In the genomic region with DNA sequence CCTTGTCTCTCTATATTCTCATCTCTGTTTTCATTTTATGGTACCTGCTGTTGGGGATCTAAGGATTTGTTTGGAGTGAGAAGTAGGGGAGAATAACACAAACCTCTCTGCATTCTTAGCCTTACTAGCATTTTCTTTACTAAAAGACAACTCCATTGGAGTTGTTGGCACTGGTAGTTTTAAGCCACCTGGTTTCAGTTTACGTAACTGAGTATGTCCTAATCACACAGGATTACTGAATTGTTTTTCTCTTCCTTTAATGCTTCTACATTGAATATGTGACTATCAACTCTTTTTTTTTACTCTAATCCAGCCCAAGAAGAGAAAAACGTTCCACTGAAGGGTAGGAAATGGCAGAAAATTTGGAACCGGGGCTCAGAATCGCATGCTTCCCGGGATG, we compare ENCODE assay signal across 24 cellular contexts. TPM values are rescaled to one million over a fixed set of nuclear protein-coding genes. Genes with fewer than 3 reads are reported as not detected.
A peak's percentile ranks its signal among the peaks of the same experiment; 100 is the strongest.
DNase-seq lines count a peak whose midpoint lies in the region; ATAC-seq and TF ChIP-seq lines count a peak whose summit lies in the region.
"Had no signal": no experiment of that assay in that cellular context is flagged by ENCODE, and none has a peak within 500 bp of the region (broad histone marks: within the 10 kb centered on the region; RNA-seq: fewer than 3 reads in every experiment).

No MANE protein-coding gene starts in this region.

- peaks cover 33 to 57% (median 38%) of the 10 kb centered on the region in 4 donors for H3K4me1 ChIP-seq in esophagus muscularis mucosa
- H3K4me1 ChIP-seq in psoas muscle = peaks cover 40% of the 10 kb centered on the region

- no peak for TF ChIP-seq CTCF in esophagus muscularis mucosa (IDR thresholded peaks at IDR 0.05)
- TF ChIP-seq CTCF in psoas muscle (IDR thresholded peaks at IDR 0.05) = no peak

- H3K27me3 ChIP-seq in esophagus muscularis mucosa (peaks cover 0 to 3% (median 0%) of the 10 kb centered on the region in 4 donors), psoas muscle (ENCODE audit: insufficient read depth in 3 of 3, low read length in 2 of 3) (no peaks in the 10 kb centered on the region)
- H3K27me3 ChIP-seq: adrenal gland had no signal

- peak; percentile 5 for DNase-seq in EH (ENCODE audit: low read depth)
- DNase-seq in RPMI7951 (ENCODE audit: low read depth) = peak; percentile 28
- DNase-seq in esophagus muscularis mucosa (ENCODE audit: extremely low spot score) = peak; percentile 42
- DNase-seq in psoas muscle = no peak
- no peak for DNase-seq in putamen (ENCODE audit: low spot score)
- no peak for DNase-seq in sciatic nerve (ENCODE audit: low spot score)
- no peak for DNase-seq in superior temporal gyrus (ENCODE audit: extremely low spot score)
- no peak for DNase-seq in NK-92 (lab: John Stamatoyannopoulos, UW; ENCODE audit: unreplicated experiment)
- DNase-seq: activated CD4-positive, alpha-beta T cell treated with anti-CD3 and anti-CD28 coated beads, Interleukin-2, amount 50 U/mL, for 1 hour; activated CD8-positive, alpha-beta memory T cell treated with anti-CD3 and anti-CD28 coated beads, Interleukin-2, amount 50 U/mL, for 48 hours; activated gamma-delta T cell; central memory CD4-positive, alpha-beta T cell; DMS 273 treated with DMSO at 0.1 percent for 48 hours; GDM1; H9; immature natural killer cell; NCI-H1092; NCI-H2081; NCI-H446; occipital lobe; SHP77; stimulated activated CD4-positive, alpha-beta T cell treated with anti-CD3 and anti-CD28 coated beads, Interleukin-4, amount 100 ng/mL, for 1 hour had no signal

- intact Hi-C loops in esophagus muscularis mucosa (cut with DNase I) = no loop called here
- intact Hi-C loops in psoas muscle (cut with DNase I) = no loop called here
- intact Hi-C loops in sciatic nerve (cut with DNase I) = no loop called here

- peak in 1 of 4 donors; percentile 31 for ATAC-seq in psoas muscle
- no peak for ATAC-seq in sciatic nerve

- TF ChIP-seq POLR2A in esophagus muscularis mucosa (IDR thresholded peaks at IDR 0.05; ENCODE audit: low read depth) = no peak

- H3K9me3 ChIP-seq in esophagus muscularis mucosa (no peaks in the 10 kb centered on the region), psoas muscle (no peaks in the 10 kb centered on the region)
- H3K9me3 ChIP-seq: adrenal gland had no signal

- H3K36me3 ChIP-seq in esophagus muscularis mucosa (no peaks in the 10 kb centered on the region), psoas muscle (ENCODE audit: insufficient read depth in 1 of 2, low read depth in 1 of 2) (no peaks in the 10 kb centered on the region)
- H3K36me3 ChIP-seq: adrenal gland had no signal

- H3K27ac ChIP-seq in esophagus muscularis mucosa (replicated peaks in 1 of 4) = peak overlapping the region; percentile 34 to 62 (median 56)
- peak overlapping the region; percentile 10 for H3K27ac ChIP-seq in psoas muscle

- no peak for TF ChIP-seq EP300 in esophagus muscularis mucosa (IDR thresholded peaks at IDR 0.05)

- H3K4me3 ChIP-seq in esophagus muscularis mucosa = no peak overlapping the region
- no peak overlapping the region for H3K4me3 ChIP-seq in psoas muscle
- H3K4me3 ChIP-seq: adrenal gland had no signal

- WGBS in esophagus muscularis mucosa = 87% methylated on average over 5 of the region's 5 CpGs
- WGBS in psoas muscle, 3 donors = 58 to 74% (median 60%) methylated on average over 5 of the region's 5 CpGs

RNA-seq across cellular contexts. Expression of a gene that starts 30.0 kb away (rescaled TPM):
- total RNA-seq in RPMI7951 (2014; rRNA removed; shearing (Covaris generic)) = 6.4 and 7.1 TPM in 2 replicates
- total RNA-seq in esophagus muscularis mucosa (1 to 10 TPM; 1.3 to 9.4 (median 5.5) TPM), psoas muscle (1 to 10 TPM in 2 of 4 donors, under 1 TPM in 2; 0.54 to 3.2 (median 1.2) TPM), sciatic nerve (9.7 TPM)
- polyA plus RNA-seq in psoas muscle = under 1 TPM; 0.38 to 0.62 (median 0.48) TPM
- polyA plus RNA-seq: CD14-positive monocyte, immature natural killer cell had no signal

Comparison
In these comparisons a context has a peak if more than half of its experiments do, and no peak if none do; other contexts are left out.
1. DNase-seq: peak in EH (single experiment), RPMI7951 (single experiment) and esophagus muscularis mucosa (single experiment); none in psoas muscle (0 of 2), putamen (single experiment), sciatic nerve (single experiment), superior temporal gyrus (single experiment) and NK-92 (single experiment).